ENCODE assay signal across 1 cellular context in the genomic region with DNA sequence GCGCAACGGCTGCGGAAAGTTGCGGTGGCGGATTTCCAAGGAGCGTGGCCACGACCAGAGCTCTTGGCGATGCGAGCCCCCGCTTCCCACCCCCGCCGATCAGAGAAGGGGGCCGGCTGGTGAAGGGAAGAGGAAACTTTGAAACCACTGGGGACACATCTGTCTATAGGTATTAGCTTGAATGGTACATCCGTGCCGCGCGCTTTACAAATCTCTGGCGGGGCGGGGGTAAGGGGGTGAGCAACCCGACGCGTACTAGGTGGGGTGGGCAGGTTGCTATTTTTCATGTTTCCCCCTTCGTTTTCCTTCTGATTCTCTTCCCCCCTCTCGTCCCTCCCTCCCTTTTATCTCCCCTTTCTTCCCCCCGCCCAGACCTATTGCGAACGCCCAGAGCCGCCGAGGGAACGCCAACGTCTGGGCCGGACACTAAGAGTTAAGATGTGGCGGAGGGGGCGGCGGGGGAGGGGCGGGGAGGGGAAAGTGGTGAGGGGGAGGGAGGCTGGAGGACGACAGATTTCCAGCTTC.
TF ChIP-seq lines count a peak whose summit lies in the region.

No MANE protein-coding gene starts in this region.

TF ChIP-seq in GM23338, 12 proteins besides CTCF, POLR2A, EP300 and RAD21 (continued from another document):
- peak; percentile 9 for TF ChIP-seq EZH2 (IDR thresholded peaks at IDR 0.05; ENCODE audit: low read depth, unreplicated experiment)
